In the genomic region with DNA sequence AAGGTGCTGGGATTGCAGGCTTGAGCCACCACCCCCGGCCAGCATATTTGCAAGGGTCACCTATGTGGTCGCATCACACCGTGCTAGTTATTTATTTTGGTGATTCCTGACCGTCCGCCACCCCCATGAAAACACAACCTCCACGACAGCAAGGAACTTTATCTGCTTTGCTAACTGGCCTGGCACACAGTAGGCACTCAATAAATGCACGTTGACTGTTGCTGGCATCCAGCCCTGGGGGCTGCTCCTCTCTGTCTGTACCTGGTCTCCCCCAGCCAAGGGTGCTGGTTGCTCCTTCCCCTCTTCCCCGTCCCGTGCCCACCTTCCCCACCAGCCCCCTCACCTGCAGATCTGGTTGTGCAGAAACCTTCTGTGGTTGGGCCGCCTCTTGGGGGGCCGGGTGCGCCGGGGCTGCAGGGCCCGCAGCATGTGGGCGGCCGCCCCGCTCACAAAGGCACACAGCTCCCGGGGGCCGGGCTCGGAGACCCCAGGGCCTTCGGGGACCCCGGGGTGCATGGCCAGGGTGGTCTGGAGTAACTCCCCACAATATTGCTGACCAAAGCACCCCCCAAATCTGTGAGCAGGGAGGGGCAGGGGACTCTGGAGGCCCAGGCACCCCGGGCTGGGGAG, we compare ENCODE assay signal across 1 cellular context.
TF ChIP-seq lines count a peak whose summit lies in the region.

No MANE protein-coding gene starts in this region.

TF ChIP-seq in neural cell, 6 proteins besides CTCF, POLR2A, EP300 and RAD21:
- TF ChIP-seq TAF1 (IDR thresholded peaks at IDR 0.05; ENCODE audit: low read depth) (no peak), SMC3 (conservative IDR thresholded peaks at IDR 0.05; ENCODE audit: poor library complexity) (no peak), EZH2 (IDR thresholded peaks at IDR 0.05; ENCODE audit: borderline replicate concordance, insufficient read depth, low read length, poor library complexity, severe bottlenecking) (no peak), MXI1 (conservative IDR thresholded peaks at IDR 0.05; ENCODE audit: poor library complexity, severe bottlenecking) (no peak), POLR2AphosphoS5 (IDR thresholded peaks at IDR 0.05) (no peak)
- TF ChIP-seq, protein P1, sequence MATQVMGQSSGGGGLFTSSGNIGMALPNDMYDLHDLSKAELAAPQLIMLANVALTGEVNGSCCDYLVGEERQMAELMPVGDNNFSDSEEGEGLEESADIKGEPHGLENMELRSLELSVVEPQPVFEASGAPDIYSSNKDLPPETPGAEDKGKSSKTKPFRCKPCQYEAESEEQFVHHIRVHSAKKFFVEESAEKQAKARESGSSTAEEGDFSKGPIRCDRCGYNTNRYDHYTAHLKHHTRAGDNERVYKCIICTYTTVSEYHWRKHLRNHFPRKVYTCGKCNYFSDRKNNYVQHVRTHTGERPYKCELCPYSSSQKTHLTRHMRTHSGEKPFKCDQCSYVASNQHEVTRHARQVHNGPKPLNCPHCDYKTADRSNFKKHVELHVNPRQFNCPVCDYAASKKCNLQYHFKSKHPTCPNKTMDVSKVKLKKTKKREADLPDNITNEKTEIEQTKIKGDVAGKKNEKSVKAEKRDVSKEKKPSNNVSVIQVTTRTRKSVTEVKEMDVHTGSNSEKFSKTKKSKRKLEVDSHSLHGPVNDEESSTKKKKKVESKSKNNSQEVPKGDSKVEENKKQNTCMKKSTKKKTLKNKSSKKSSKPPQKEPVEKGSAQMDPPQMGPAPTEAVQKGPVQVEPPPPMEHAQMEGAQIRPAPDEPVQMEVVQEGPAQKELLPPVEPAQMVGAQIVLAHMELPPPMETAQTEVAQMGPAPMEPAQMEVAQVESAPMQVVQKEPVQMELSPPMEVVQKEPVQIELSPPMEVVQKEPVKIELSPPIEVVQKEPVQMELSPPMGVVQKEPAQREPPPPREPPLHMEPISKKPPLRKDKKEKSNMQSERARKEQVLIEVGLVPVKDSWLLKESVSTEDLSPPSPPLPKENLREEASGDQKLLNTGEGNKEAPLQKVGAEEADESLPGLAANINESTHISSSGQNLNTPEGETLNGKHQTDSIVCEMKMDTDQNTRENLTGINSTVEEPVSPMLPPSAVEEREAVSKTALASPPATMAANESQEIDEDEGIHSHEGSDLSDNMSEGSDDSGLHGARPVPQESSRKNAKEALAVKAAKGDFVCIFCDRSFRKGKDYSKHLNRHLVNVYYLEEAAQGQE (IDR thresholded peaks at IDR 0.05; ENCODE audit: borderline replicate concordance) = no peak
